Comparison of ENCODE assay signal across 13 cellular contexts in genomic region chr1:158115126-158115525, GRCh38.
DNase-seq lines count a peak whose midpoint lies in the region; ATAC-seq and TF ChIP-seq lines count a peak whose summit lies in the region.
"Had no signal": no experiment of that assay in that cellular context is flagged by ENCODE, and none has a peak within 500 bp of the region (broad histone marks: within the 10 kb centered on the region; RNA-seq: fewer than 3 reads in every experiment).

No MANE protein-coding gene starts in this region.

- DNase-seq in GM20000 (ENCODE audit: low spot score) (peak; percentile 69), SIG-M5 treated with dmso at 0.1 percent for 504 hours (lab: John Stamatoyannopoulos, UW; ENCODE audit: unreplicated experiment) (peak; percentile 13), activated gamma-delta T cell (lab: John Stamatoyannopoulos, UW) (no peak), G401 (ENCODE audit: low spot score) (no peak), NCI-H226 (no peak)
- DNase-seq: amniotic stem cell, DMS79 treated with DMSO at 0.1 percent for 48 hours, foreskin melanocyte, KBM-7, left colon had no signal

- in situ Hi-C loops in G401 (cut with HindIII; ENCODE audit: low sequenced_read_pairs), result loop anchor here (25.0 kb wide), 1 partner anchor 153 kb away; no protein-coding TSS in a partner anchor

- no peak for TF ChIP-seq CTCF in GM20000 (IDR thresholded peaks at IDR 0.05; ENCODE audit: extremely low read depth, missing control alignments)

- ATAC-seq in GM18499 (IDR thresholded peaks at IDR 0.05; ENCODE audit: insufficient read depth, unreplicated experiment), result peak; percentile 70
- ATAC-seq in HG03039 (IDR thresholded peaks at IDR 0.05; ENCODE audit: unreplicated experiment), result peak; percentile 87
- ATAC-seq in GM21825 (IDR thresholded peaks at IDR 0.05; ENCODE audit: unreplicated experiment), result no peak
- ATAC-seq: left colon had no signal

Comparison
In these comparisons a context has a peak if more than half of its experiments do, and no peak if none do; other contexts are left out.
1. DNase-seq: peak in GM20000 (single experiment) and SIG-M5 treated with dmso at 0.1 percent for 504 hours (single experiment); none in activated gamma-delta T cell (single experiment), G401 (single experiment) and NCI-H226 (single experiment).